1 cellular context compared by ENCODE assay signal in the genomic region with DNA sequence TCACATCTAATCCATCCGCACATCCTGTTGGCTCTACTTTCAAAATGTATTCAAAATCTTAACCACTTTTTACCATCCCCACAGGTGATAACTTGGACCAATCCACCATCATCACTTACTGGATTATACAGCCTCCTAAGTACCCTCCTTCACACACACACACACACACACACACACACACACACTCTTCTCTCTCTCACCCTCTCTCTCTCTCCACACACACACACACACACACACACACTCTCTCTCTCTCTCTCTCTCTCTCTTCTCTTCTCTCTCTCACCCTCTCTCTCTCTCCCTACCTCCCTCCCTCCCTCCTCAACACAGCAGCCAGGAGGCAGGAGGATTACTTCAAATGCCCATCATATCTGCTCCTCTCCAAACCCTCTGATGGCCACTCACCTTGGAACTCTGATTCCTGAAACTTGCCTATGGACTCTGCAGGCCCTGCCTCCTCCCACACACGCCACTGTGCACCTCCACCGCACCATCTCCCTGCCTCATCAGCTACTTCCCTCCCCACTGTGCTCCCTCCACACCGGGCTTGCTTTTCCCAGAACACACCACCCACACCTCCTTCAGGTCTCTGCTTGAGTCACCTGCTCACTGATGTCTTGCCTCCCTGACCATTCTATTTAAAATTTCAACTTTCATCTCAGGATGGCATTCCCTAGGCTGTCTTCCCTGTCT.
TF ChIP-seq lines count a peak whose summit lies in the region.

No MANE protein-coding gene starts in this region.

TF ChIP-seq in GM23338, 12 proteins besides CTCF, POLR2A, EP300 and RAD21 (continued from another document):
- TF ChIP-seq, protein P1, sequence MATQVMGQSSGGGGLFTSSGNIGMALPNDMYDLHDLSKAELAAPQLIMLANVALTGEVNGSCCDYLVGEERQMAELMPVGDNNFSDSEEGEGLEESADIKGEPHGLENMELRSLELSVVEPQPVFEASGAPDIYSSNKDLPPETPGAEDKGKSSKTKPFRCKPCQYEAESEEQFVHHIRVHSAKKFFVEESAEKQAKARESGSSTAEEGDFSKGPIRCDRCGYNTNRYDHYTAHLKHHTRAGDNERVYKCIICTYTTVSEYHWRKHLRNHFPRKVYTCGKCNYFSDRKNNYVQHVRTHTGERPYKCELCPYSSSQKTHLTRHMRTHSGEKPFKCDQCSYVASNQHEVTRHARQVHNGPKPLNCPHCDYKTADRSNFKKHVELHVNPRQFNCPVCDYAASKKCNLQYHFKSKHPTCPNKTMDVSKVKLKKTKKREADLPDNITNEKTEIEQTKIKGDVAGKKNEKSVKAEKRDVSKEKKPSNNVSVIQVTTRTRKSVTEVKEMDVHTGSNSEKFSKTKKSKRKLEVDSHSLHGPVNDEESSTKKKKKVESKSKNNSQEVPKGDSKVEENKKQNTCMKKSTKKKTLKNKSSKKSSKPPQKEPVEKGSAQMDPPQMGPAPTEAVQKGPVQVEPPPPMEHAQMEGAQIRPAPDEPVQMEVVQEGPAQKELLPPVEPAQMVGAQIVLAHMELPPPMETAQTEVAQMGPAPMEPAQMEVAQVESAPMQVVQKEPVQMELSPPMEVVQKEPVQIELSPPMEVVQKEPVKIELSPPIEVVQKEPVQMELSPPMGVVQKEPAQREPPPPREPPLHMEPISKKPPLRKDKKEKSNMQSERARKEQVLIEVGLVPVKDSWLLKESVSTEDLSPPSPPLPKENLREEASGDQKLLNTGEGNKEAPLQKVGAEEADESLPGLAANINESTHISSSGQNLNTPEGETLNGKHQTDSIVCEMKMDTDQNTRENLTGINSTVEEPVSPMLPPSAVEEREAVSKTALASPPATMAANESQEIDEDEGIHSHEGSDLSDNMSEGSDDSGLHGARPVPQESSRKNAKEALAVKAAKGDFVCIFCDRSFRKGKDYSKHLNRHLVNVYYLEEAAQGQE (IDR thresholded peaks at IDR 0.05; ENCODE audit: unreplicated experiment), result no peak
- no peak for TF ChIP-seq CREB1 (CRISPR knock-in tag; IDR thresholded peaks at IDR 0.05; ENCODE audit: low read depth)
- TF ChIP-seq ETS1 (IDR thresholded peaks at IDR 0.05), result no peak
